In the genomic region with DNA sequence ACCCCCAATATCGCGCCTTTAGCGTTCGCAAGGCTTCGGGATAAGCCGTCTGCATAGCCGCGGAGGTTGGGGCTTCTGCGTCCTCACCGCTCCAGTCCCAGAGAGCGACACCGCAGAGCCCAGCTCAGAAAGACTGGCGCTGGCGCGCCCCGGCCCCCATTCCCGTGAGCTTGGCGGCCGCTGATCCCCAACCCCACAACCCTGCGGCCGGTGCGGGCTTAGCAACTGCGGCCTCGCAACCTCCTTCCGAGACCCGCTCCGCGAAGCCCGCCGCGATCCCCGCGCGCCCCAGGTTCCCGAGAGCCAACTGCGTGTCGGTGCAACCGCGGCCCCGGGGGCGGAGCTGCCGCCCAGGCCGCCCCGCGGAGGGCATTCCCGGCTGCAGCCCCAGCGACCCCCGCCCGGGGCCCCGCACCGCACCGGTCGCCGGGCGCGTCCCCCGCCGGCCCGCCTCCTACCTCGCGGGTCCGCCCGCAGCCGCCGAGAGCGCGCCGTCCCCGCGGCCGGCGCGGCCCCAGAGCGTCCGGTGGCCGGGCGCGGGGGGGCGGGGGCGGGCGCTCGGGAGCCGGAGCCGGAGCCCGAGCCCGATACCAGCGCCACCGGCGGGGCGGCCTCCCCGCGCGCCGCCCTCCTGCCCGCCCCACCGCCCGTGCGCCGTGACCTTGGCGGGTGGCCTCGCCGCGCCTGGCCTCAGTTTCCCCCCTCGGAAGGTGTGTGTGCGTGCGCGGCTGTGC, we compare ENCODE assay signal across 8 cellular contexts.
A peak's percentile ranks its signal among the peaks of the same experiment; 100 is the strongest.
DNase-seq lines count a peak whose midpoint lies in the region; ATAC-seq and TF ChIP-seq lines count a peak whose summit lies in the region.

No MANE protein-coding gene starts in this region.

- CTCF ChIA-PET in activated CD8-positive, alpha-beta T cell treated with anti-CD3 and anti-CD28 coated beads, Interleukin-2, amount 10 ng/mL, durations not matched to agents 7 days and 5 days (lab: Charles Lee) = interaction anchor here (0.9 to 5.2 kb wide), 9 partner anchors 11 to 70 kb away, joined by 3 to 52 read pairs (median 13); no protein-coding TSS in a partner anchor

- H3K27me3 Mint-ChIP-seq in HFFc6 (ENCODE audit: insufficient read depth) = peaks cover 10% of the 10 kb centered on the region; the same call in 1 of the 2 replicates
- no peaks in the 10 kb centered on the region for H3K27me3 Mint-ChIP-seq in activated CD8-positive, alpha-beta T cell treated with anti-CD3 and anti-CD28 coated beads, Interleukin-2, amount 10 ng/mL, durations not matched to agents 7 days and 5 days (ENCODE audit: low read depth)

- TF ChIP-seq CTCF in DOHH2 (IDR thresholded peaks at IDR 0.05; ENCODE audit: low read depth, low read length, poor library complexity, severe bottlenecking) (no peak), HFFc6 (IDR thresholded peaks at IDR 0.05) (no peak), prostate gland (IDR thresholded peaks at IDR 0.05) (no peak)

- no peaks in the 10 kb centered on the region for H3K9me3 Mint-ChIP-seq in HFFc6
- H3K9me3 Mint-ChIP-seq in activated CD8-positive, alpha-beta T cell treated with anti-CD3 and anti-CD28 coated beads, Interleukin-2, amount 10 ng/mL, durations not matched to agents 7 days and 5 days (ENCODE audit: insufficient read depth) = no peaks in the 10 kb centered on the region

- intact Hi-C loops in Right ventricle myocardium superior (cut with DNase I) (no loop called here), prostate gland (cut with DNase I) (no loop called here)

- peak; percentile 13 for ATAC-seq in activated CD8-positive, alpha-beta T cell treated with anti-CD3 and anti-CD28 coated beads, Interleukin-2, amount 10 ng/mL, durations not matched to agents 7 days and 5 days
- ATAC-seq in Right ventricle myocardium superior (ENCODE audit: poor library complexity) = peak; percentile 3

- peak overlapping the region; percentile 88 for H3K4me3 Mint-ChIP-seq in HFFc6
- H3K4me3 Mint-ChIP-seq in activated CD8-positive, alpha-beta T cell treated with anti-CD3 and anti-CD28 coated beads, Interleukin-2, amount 10 ng/mL, durations not matched to agents 7 days and 5 days = peak overlapping the region; percentile 76

- H3K4me1 ChIP-seq in DOHH2 (ENCODE audit: control insufficient read depth, low read length) = peaks cover 33% of the 10 kb centered on the region
- no peaks in the 10 kb centered on the region for H3K4me1 ChIP-seq in prostate gland (replicated peaks)

- no peak for DNase-seq in HFFc6
- no peak for DNase-seq in activated CD8-positive, alpha-beta T cell treated with anti-CD3 and anti-CD28 coated beads, Interleukin-2, amount 10 ng/mL, durations not matched to agents 7 days and 5 days
- DNase-seq in Right ventricle myocardium superior = peak; percentile 56
- DNase-seq in prostate gland (ENCODE audit: low spot score) = no peak
- DNase-seq in NCI-H2029 treated with DMSO at 0.1 percent for 48 hours (lab: John Stamatoyannopoulos, UW) = no peak
- no peak for DNase-seq in middle frontal gyrus (ENCODE audit: extremely low spot score, low spot score)
- no peak for DNase-seq in NCI-H187 treated with DMSO at 0.1 percent for 48 hours (lab: John Stamatoyannopoulos, UW)

- POLR2A ChIA-PET in activated CD8-positive, alpha-beta T cell treated with anti-CD3 and anti-CD28 coated beads, Interleukin-2, amount 10 ng/mL, durations not matched to agents 7 days and 5 days (lab: Charles Lee) = no interaction called here

- no peaks in the 10 kb centered on the region for H3K36me3 Mint-ChIP-seq in HFFc6 (ENCODE audit: low read depth)
- peaks cover 25% of the 10 kb centered on the region for H3K36me3 Mint-ChIP-seq in activated CD8-positive, alpha-beta T cell treated with anti-CD3 and anti-CD28 coated beads, Interleukin-2, amount 10 ng/mL, durations not matched to agents 7 days and 5 days (ENCODE audit: low read depth)

- H3K4me1 Mint-ChIP-seq in HFFc6 (ENCODE audit: low read depth) = peaks cover 23% of the 10 kb centered on the region
- H3K4me1 Mint-ChIP-seq in activated CD8-positive, alpha-beta T cell treated with anti-CD3 and anti-CD28 coated beads, Interleukin-2, amount 10 ng/mL, durations not matched to agents 7 days and 5 days (ENCODE audit: low read depth) = peaks cover 23% of the 10 kb centered on the region

- H3F3A ChIP-seq in DOHH2 (ENCODE audit: control insufficient read depth, insufficient read depth) = peaks cover 9% of the 10 kb centered on the region; the same call in 1 of the 2 replicates

- H3K36me3 ChIP-seq in DOHH2 (ENCODE audit: control insufficient read depth, low read length) (no peaks in the 10 kb centered on the region), prostate gland (no peaks in the 10 kb centered on the region)

- H3K4me3 ChIP-seq in DOHH2 (ENCODE audit: low read length) = peak overlapping the region; percentile 89
- H3K4me3 ChIP-seq in prostate gland = peak overlapping the region; percentile 59 to 76

- no peaks in the 10 kb centered on the region for H3K9me2 ChIP-seq in DOHH2 (replicated peaks; ENCODE audit: control insufficient read depth, low read length)

- under 1% methylated on average over 88 of the region's 107 CpGs for WGBS in prostate gland

- no peaks in the 10 kb centered on the region for H4K20me1 ChIP-seq in DOHH2 (ENCODE audit: control insufficient read depth, insufficient read depth, low read depth, low read length)

- H3K4me2 ChIP-seq in DOHH2 (ENCODE audit: low read length) = peak overlapping the region; percentile 98

- H3K27ac Mint-ChIP-seq in HFFc6 = no peak overlapping the region
- no peak overlapping the region for H3K27ac Mint-ChIP-seq in activated CD8-positive, alpha-beta T cell treated with anti-CD3 and anti-CD28 coated beads, Interleukin-2, amount 10 ng/mL, durations not matched to agents 7 days and 5 days

- H3K27ac ChIP-seq in DOHH2 (ENCODE audit: low read depth, low read length) (no peak overlapping the region), prostate gland (peak overlapping the region; percentile 85 to 86)

- H3K27me3 ChIP-seq in DOHH2 (ENCODE audit: control insufficient read depth, low read length) (peaks cover 43% of the 10 kb centered on the region), prostate gland (replicated peaks; ENCODE audit: insufficient read depth) (no peaks in the 10 kb centered on the region)

- H3K79me2 ChIP-seq in DOHH2 (ENCODE audit: control insufficient read depth, low read length) = no peaks in the 10 kb centered on the region

- TF ChIP-seq POLR2A in prostate gland (IDR thresholded peaks at IDR 0.05) = peak; percentile 11

- H3K9me3 ChIP-seq in DOHH2 (ENCODE audit: control insufficient read depth, insufficient read depth, low read length) (no peaks in the 10 kb centered on the region), prostate gland (no peaks in the 10 kb centered on the region)
